14 cellular contexts compared by ENCODE assay signal in the genomic region with DNA sequence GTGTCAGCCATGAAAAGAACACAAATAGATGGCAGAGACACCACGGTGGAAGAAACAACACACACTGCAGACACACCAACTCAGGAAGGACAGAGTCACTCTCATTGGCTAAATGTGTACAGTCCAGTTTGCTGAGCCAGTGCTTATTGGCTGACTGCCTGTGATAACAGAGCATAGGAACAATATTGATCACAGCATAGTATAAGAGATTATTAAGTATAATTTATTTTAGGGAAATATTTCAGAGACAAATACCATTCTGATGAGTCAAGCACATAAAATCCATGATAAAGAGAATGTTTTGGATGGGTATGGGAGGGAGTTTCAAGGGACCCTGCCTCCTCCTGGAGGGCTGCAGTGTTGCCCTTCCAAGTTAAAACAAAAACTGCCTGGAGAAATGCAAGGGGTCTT. TPM values are rescaled to one million over a fixed set of nuclear protein-coding genes. Genes with fewer than 3 reads are reported as not detected.
DNase-seq lines count a peak whose midpoint lies in the region; ATAC-seq and TF ChIP-seq lines count a peak whose summit lies in the region.
"Had no signal": no experiment of that assay in that cellular context is flagged by ENCODE, and none has a peak within 500 bp of the region (broad histone marks: within the 10 kb centered on the region; RNA-seq: fewer than 3 reads in every experiment).

No MANE protein-coding gene starts in this region.

- no peak overlapping the region for H3K18ac ChIP-seq in H9 (ENCODE audit: insufficient read length, low read depth, low read length)

- H4K8ac ChIP-seq in H9 (replicated peaks; ENCODE audit: insufficient read length, low read depth, low read length) = no peak overlapping the region

- no peak overlapping the region for H2BK5ac ChIP-seq in H9 (ENCODE audit: insufficient read length, low read length)

- CTCF ChIA-PET in CD8-positive, alpha-beta T cell (lab: Charles Lee) = interaction anchor here (0.6 to 1.7 kb wide), 2 partner anchors 12 to 304 kb away, joined by 3 to 4 read pairs; no protein-coding TSS in a partner anchor
- CTCF ChIA-PET in Panc1 (lab: Charles Lee) = no interaction called here

- intact Hi-C loops in CD8-positive, alpha-beta T cell (cut with DNase I, micrococcal nuclease) = loop anchor here (2.0 to 5.0 kb wide), 2 partner anchors 16 to 38 kb away; no protein-coding TSS in a partner anchor
- intact Hi-C loops in Panc1 (cut with micrococcal nuclease; ENCODE audit: unreplicated experiment) = no loop called here

- H3K27me3 ChIP-seq in CD8-positive, alpha-beta T cell (ENCODE audit: insufficient read depth, low read length) = no peaks in the 10 kb centered on the region
- no peaks in the 10 kb centered on the region for H3K27me3 ChIP-seq in H9 (ENCODE audit: insufficient read depth, low read length)
- no peaks in the 10 kb centered on the region for H3K27me3 ChIP-seq in Panc1 (ENCODE audit: control insufficient read depth, insufficient read depth, low read length)
- H3K27me3 ChIP-seq: foreskin keratinocyte, testis had no signal

- POLR2A ChIA-PET in CD8-positive, alpha-beta T cell (lab: Charles Lee) = no interaction called here
- POLR2A ChIA-PET in Panc1 (lab: Charles Lee) = no interaction called here

- no peak overlapping the region for H4K91ac ChIP-seq in H9 (ENCODE audit: insufficient read length, low read depth, low read length)

- no peak overlapping the region for H3K4me3 ChIP-seq in CD8-positive, alpha-beta T cell (ENCODE audit: low read depth, low read length)
- H3K4me3 ChIP-seq in Panc1 (ENCODE audit: low read depth in 2 of 2, low read length in 2 of 2) = no peak overlapping the region
- H3K4me3 ChIP-seq: testis had no signal

- H3K23me2 ChIP-seq in H9 (ENCODE audit: insufficient read length, low read depth, low read length, poor library complexity, severe bottlenecking) = no peaks in the 10 kb centered on the region

- H3K27me3 Mint-ChIP-seq in CD8-positive, alpha-beta T cell (ENCODE audit: low read depth) = no peaks in the 10 kb centered on the region
- H3K27me3 Mint-ChIP-seq in H9 (ENCODE audit: low read depth) = no peaks in the 10 kb centered on the region
- H3K27me3 Mint-ChIP-seq: activated naive CD8-positive, alpha-beta T cell treated with anti-CD3 and anti-CD28 coated beads, Interleukin-2, amount 50 U/mL, for 24 hours had no signal

- H3K9ac ChIP-seq in H9 (ENCODE audit: extremely low read depth, insufficient read length, low read length) = no peak overlapping the region

- no peak overlapping the region for H3K27ac ChIP-seq in CD8-positive, alpha-beta T cell (ENCODE audit: low read depth, low read length)
- peak overlapping the region; percentile 33 for H3K27ac ChIP-seq in H9 (ENCODE audit: insufficient read length, low read depth, low read length)
- no peak overlapping the region for H3K27ac ChIP-seq in Panc1 (ENCODE audit: low read length)
- H3K27ac ChIP-seq: foreskin keratinocyte, testis had no signal

- H2BK15ac ChIP-seq in H9 (ENCODE audit: low read depth, low read length) = no peak overlapping the region

- H3K27ac Mint-ChIP-seq in CD8-positive, alpha-beta T cell = no peak overlapping the region
- 0 out of 7 replicates have a peak overlapping the region, but pooled peaks of 2 of the 3 experiments have one; percentile 32 to 39 for H3K27ac Mint-ChIP-seq in H9
- H3K27ac Mint-ChIP-seq: activated naive CD8-positive, alpha-beta T cell treated with anti-CD3 and anti-CD28 coated beads, Interleukin-2, amount 50 U/mL, for 24 hours had no signal

- H2BK12ac ChIP-seq in H9 (ENCODE audit: insufficient read length, low read depth, low read length) = no peak overlapping the region

- peaks cover 60% of the 10 kb centered on the region for H3K4me1 Mint-ChIP-seq in CD8-positive, alpha-beta T cell (ENCODE audit: low read depth)
- H3K4me1 Mint-ChIP-seq in H9 = peaks cover 21 to 26% of the 10 kb centered on the region in 2 experiments

- H3K9me3 ChIP-seq in CD8-positive, alpha-beta T cell (ENCODE audit: low read length) = no peaks in the 10 kb centered on the region
- H3K9me3 ChIP-seq in H9 (ENCODE audit: control insufficient read depth, low read depth, low read length) (no peaks in the 10 kb centered on the region), Panc1 (ENCODE audit: control insufficient read depth, insufficient read depth, low read depth, low read length) (no peaks in the 10 kb centered on the region)
- H3K9me3 ChIP-seq: testis had no signal

- H3K9me3 Mint-ChIP-seq in CD8-positive, alpha-beta T cell = peaks cover 5% of the 10 kb centered on the region
- H3K9me3 Mint-ChIP-seq in H9 = peaks cover 0 to 2% of the 10 kb centered on the region in 2 experiments; a peak in 1 of 5 replicates

- TF ChIP-seq CTCF in CD8-positive, alpha-beta T cell (IDR thresholded peaks at IDR 0.05) = no peak
- TF ChIP-seq CTCF in H9 (conservative IDR thresholded peaks at IDR 0.05) = peak; percentile 42; the same call in 2 of the 3 replicates
- peak; percentile 13; the same call in 1 of the 2 replicates for TF ChIP-seq CTCF in Panc1 (IDR thresholded peaks at IDR 0.05)

- no peak overlapping the region for H3T11ph ChIP-seq in H9 (ENCODE audit: low read length)

- no CpG with 5 or more reads among the region's 1 CpG for WGBS in H9 (ENCODE audit: extremely low coverage, insufficient read length, low lambda C conversion rate)

- BruUV-seq in Panc1 (replicated peaks; lab: Mats Ljungman, UMichigan) = no TSS peak

- no peaks in the 10 kb centered on the region for H3K36me3 ChIP-seq in CD8-positive, alpha-beta T cell (ENCODE audit: insufficient read depth, low read length)
- H3K36me3 ChIP-seq in Panc1 (ENCODE audit: control insufficient read depth, insufficient read depth, low read length) = no peaks in the 10 kb centered on the region

- H4K20me1 ChIP-seq in H9 (ENCODE audit: control insufficient read depth, insufficient read depth, insufficient read length) = no peaks in the 10 kb centered on the region

- H3K4ac ChIP-seq in H9 (ENCODE audit: low read depth, low read length) = no peak overlapping the region

- DNase-seq in CD8-positive, alpha-beta T cell = no peak
- DNase-seq in H9 (no peak), Panc1 (ENCODE audit: low read depth, low spot score) (no peak), iPS-NIHi11 (ENCODE audit: low spot score) (peak; percentile 27), NCI-H2107 treated with DMSO at 0.1 percent for 48 hours (lab: John Stamatoyannopoulos, UW; ENCODE audit: unreplicated experiment) (no peak)
- no peak for DNase-seq in activated effector memory CD4-positive, alpha-beta T cell treated with anti-CD3 and anti-CD28 coated beads, Interleukin-2, amount 50 U/mL, for 16 hours
- DNase-seq: activated naive CD8-positive, alpha-beta T cell treated with anti-CD3 and anti-CD28 coated beads, Interleukin-2, amount 50 U/mL, for 24 hours; NCI-H187; stimulated activated CD4-positive, alpha-beta T cell treated with anti-CD3 and anti-CD28 coated beads, Interleukin-1b, Interleukin-23, amount 100 ng/mL, for 48 hours; testis had no signal

- no peak overlapping the region for H2BK20ac ChIP-seq in H9 (ENCODE audit: low read depth, low read length, poor library complexity, severe bottlenecking)

- H2BK120ac ChIP-seq in H9 (ENCODE audit: low read depth, low read length, poor library complexity, severe bottlenecking) = no peak overlapping the region

- H3K23ac ChIP-seq in H9 (ENCODE audit: insufficient read length, low read depth, low read length) = no peak overlapping the region

- no peak overlapping the region for H2AK5ac ChIP-seq in H9 (ENCODE audit: insufficient read length, low read length)

- no peak overlapping the region for H2AFZ ChIP-seq in H9 (ENCODE audit: low read length)

- peaks cover 3% of the 10 kb centered on the region for H3K36me3 Mint-ChIP-seq in CD8-positive, alpha-beta T cell
- H3K36me3 Mint-ChIP-seq in H9 (ENCODE audit: insufficient read depth in 1 of 3, low read depth in 3 of 3) = no peaks in the 10 kb centered on the region; a peak in 1 of 7 replicates

- H3K79me2 ChIP-seq in H9 (ENCODE audit: insufficient read depth, low read length) = no peaks in the 10 kb centered on the region

- in situ Hi-C loops in Panc1 (cut with HindIII; ENCODE audit: low pct_unique_long_range_greater_than_20kb, low sequenced_read_pairs) = no loop called here

- H3K4me3 Mint-ChIP-seq in CD8-positive, alpha-beta T cell = peak overlapping the region; percentile 13
- no peak overlapping the region for H3K4me3 Mint-ChIP-seq in H9
- H3K4me3 Mint-ChIP-seq: activated naive CD8-positive, alpha-beta T cell treated with anti-CD3 and anti-CD28 coated beads, Interleukin-2, amount 50 U/mL, for 24 hours had no signal

- peaks cover 33% of the 10 kb centered on the region for H3K4me1 ChIP-seq in CD8-positive, alpha-beta T cell (ENCODE audit: insufficient read depth, low read length)
- H3K4me1 ChIP-seq in H9 (ENCODE audit: insufficient read depth, low read length) = peaks cover 4% of the 10 kb centered on the region
- H3K4me1 ChIP-seq in Panc1 (ENCODE audit: control insufficient read depth, insufficient read depth, low read length) = peaks cover 3% of the 10 kb centered on the region; the same call in 1 of the 2 replicates
- H3K4me1 ChIP-seq: testis had no signal

- H3K4me2 ChIP-seq in H9 (ENCODE audit: insufficient read depth, insufficient read length, low read length) = no peak overlapping the region

- no peak overlapping the region for H4K5ac ChIP-seq in H9 (ENCODE audit: insufficient read length, low read depth, low read length)

- no peaks in the 10 kb centered on the region for H3K79me1 ChIP-seq in H9 (ENCODE audit: insufficient read depth, low read depth, low read length, poor library complexity, severe bottlenecking)

- no peak for ATAC-seq in CD8-positive, alpha-beta T cell
- ATAC-seq in Panc1 (no peak), GM19467 (IDR thresholded peaks at IDR 0.05; ENCODE audit: unreplicated experiment) (no peak), HG03565 (IDR thresholded peaks at IDR 0.05; ENCODE audit: unreplicated experiment) (no peak)
- ATAC-seq: activated naive CD8-positive, alpha-beta T cell treated with anti-CD3 and anti-CD28 coated beads, Interleukin-2, amount 50 U/mL, for 24 hours; Right ventricle myocardium inferior had no signal

- no peak overlapping the region for H3K56ac ChIP-seq in H9 (ENCODE audit: insufficient read length, low read depth, low read length)

- H3K14ac ChIP-seq in H9 (ENCODE audit: insufficient read depth, low read length) = no peak overlapping the region

RNA-seq across cellular contexts. Expression of a gene that starts 50.9 kb away (rescaled TPM):
- 1,000 to 10,000 TPM; 1,847 to 1,850 TPM for total RNA-seq in CD8-positive, alpha-beta T cell
- 32.0 and 32.7 TPM in 2 replicates for total RNA-seq in H9 (2021)
- 50.0 TPM for total RNA-seq in Panc1 (2021; ENCODE audit: unreplicated experiment)
- 46.9 TPM for polyA plus RNA-seq in Panc1 (2012; ENCODE audit: insufficient read length)

Comparison
In these comparisons a context has a peak if more than half of its experiments do, and no peak if none do; other contexts are left out.
1. RNA of a gene that starts 50.9 kb away (total RNA-seq): 1,847 to 1,850 TPM in CD8-positive, alpha-beta T cell; 50.0 TPM in Panc1 (single experiment) and 32.0 to 32.7 TPM in H9; every median in the first group is over 10 times any median in the second.